8 cellular contexts compared by ENCODE assay signal in the genomic region with DNA sequence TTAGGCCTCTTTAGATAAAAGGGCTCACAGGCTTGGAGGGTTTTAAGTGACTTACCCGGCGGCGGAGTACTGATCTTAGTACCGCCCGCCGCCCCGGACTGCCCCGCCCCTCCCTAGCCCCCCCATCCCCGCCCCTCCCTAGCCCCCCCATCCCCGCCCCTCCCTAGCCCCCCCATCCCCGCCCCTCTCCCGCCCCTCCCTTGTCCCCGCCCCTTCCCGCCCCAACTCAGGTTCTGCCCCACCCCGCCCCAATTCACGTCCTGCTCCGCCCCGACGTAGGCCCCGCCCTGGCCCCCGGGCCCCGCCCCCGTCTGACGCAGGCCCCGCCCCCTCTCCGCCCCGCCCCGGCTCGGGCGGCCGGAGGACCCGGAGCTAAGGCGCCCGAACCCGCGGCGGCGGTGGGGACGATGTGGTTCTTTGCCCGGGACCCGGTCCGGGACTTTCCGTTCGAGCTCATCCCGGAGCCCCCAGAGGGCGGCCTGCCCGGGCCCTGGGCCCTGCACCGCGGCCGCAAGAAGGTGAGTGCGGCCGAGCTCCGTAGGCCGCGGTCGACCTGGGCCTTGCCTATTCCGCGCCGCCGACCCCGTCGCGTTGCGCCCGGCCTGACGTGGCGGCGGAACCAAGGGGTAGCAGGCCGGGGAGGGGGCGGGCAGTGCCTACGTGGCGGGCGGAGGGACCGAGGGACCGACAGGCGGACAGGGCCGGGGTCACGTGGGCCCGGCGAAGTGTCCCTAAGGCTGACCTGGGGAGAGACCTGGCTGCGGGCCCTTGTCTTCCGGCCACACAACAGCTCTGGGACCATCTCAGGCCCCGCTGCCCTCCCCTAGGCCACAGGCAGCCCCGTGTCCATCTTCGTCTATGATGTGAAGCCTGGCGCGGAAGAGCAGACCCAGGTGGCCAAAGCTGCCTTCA. TPM values are rescaled to one million over a fixed set of nuclear protein-coding genes. Genes with fewer than 3 reads are reported as not detected.
DNase-seq lines count a peak whose midpoint lies in the region; ATAC-seq and TF ChIP-seq lines count a peak whose summit lies in the region.

A gene (plus strand): TSS at position 337 of the 912 bp plus-strand sequence. CDS start 71 bp downstream, at position 408.

- DNase-seq in NK-92 treated with Interleukin-12 subunit alpha and Interleukin-12 subunit beta, amount 100 ng/mL, for 24 hours (lab: John Stamatoyannopoulos, UW) = peak; percentile 75
- DNase-seq in activated T-cell treated with anti-CD3 and anti-CD28 coated beads for 1 hour (ENCODE audit: low read depth) (peak; percentile 79), epidermal melanocyte (ENCODE audit: insufficient read length, low spot score) (peak; percentile 74), mucosa of descending colon (peak; percentile 85 to 92 (median 87))
- peak; percentile 67 to 76 for DNase-seq in stimulated activated CD8-positive, alpha-beta memory T cell treated with anti-CD3 and anti-CD28 coated beads, Interleukin-4, amount 100 ng/mL, for 1 hour (ENCODE audit: low read depth in 2 of 2, low spot score in 1 of 2)

- peak within 1 kb of the TSS; percentile 94 for H3K4me3 ChIP-seq in mucosa of descending colon

- no peak for TF ChIP-seq CTCF in mucosa of descending colon (IDR thresholded peaks at IDR 0.05)

- peak; percentile 65 for TF ChIP-seq POLR2A in GM15510 (IDR thresholded peaks at IDR 0.05; ENCODE audit: borderline replicate concordance, extremely low read depth, insufficient read length)

- ATAC-seq in HG02970 (IDR thresholded peaks at IDR 0.05; ENCODE audit: low FRiP score, unreplicated experiment) (peak; percentile 59), mucosa of descending colon (peak; percentile 97), HG02884 (IDR thresholded peaks at IDR 0.05; ENCODE audit: unreplicated experiment) (no peak)

- intact Hi-C loops in mucosa of descending colon (cut with DNase I, micrococcal nuclease) = no loop called here

- H3K36me3 ChIP-seq in mucosa of descending colon (ENCODE audit: low read depth) = no peaks in the 10 kb centered on the region

- H3K4me1 ChIP-seq in mucosa of descending colon (ENCODE audit: low read depth) = peaks cover 20% of the 10 kb centered on the region

- no peaks in the 10 kb centered on the region for H3K9me3 ChIP-seq in mucosa of descending colon

RNA-seq across cellular contexts. Expression of the gene that starts here (rescaled TPM):
- 10 to 100 TPM; 60.1 to 77.4 (median 60.3) TPM for total RNA-seq in mucosa of descending colon
